Comparison of ENCODE assay signal across 20 cellular contexts in genomic region chr5:149210229-149210628, GRCh38.
A peak's percentile ranks its signal among the peaks of the same experiment; 100 is the strongest.
DNase-seq lines count a peak whose midpoint lies in the region; ATAC-seq and TF ChIP-seq lines count a peak whose summit lies in the region.
"Had no signal": no experiment of that assay in that cellular context is flagged by ENCODE, and none has a peak within 500 bp of the region (broad histone marks: within the 10 kb centered on the region; RNA-seq: fewer than 3 reads in every experiment).

No MANE protein-coding gene starts in this region.

- no peaks in the 10 kb centered on the region for H3K4me1 Mint-ChIP-seq in activated CD8-positive, alpha-beta memory T cell treated with anti-CD3 and anti-CD28 coated beads, Interleukin-2, amount 10 ng/mL, durations not matched to agents 7 days and 5 days
- H3K4me1 Mint-ChIP-seq in neural progenitor cell = peaks cover 13% of the 10 kb centered on the region

- H3K27me3 Mint-ChIP-seq in activated CD8-positive, alpha-beta memory T cell treated with anti-CD3 and anti-CD28 coated beads, Interleukin-2, amount 10 ng/mL, durations not matched to agents 7 days and 5 days = no peaks in the 10 kb centered on the region
- H3K27me3 Mint-ChIP-seq in neural progenitor cell (ENCODE audit: insufficient read depth, low read depth) = peaks cover 8% of the 10 kb centered on the region

- H3F3A ChIP-seq in neural progenitor cell (ENCODE audit: low read depth) = no peaks in the 10 kb centered on the region

- intact Hi-C loops in esophagus muscularis mucosa (cut with DNase I) = no loop called here

- no peaks in the 10 kb centered on the region for H3K9me3 Mint-ChIP-seq in activated CD8-positive, alpha-beta memory T cell treated with anti-CD3 and anti-CD28 coated beads, Interleukin-2, amount 10 ng/mL, durations not matched to agents 7 days and 5 days (ENCODE audit: low read depth)
- H3K9me3 Mint-ChIP-seq in neural progenitor cell = no peaks in the 10 kb centered on the region

- H2AFZ ChIP-seq in osteoblast (ENCODE audit: low read length) = no peak overlapping the region
- no peak overlapping the region for H2AFZ ChIP-seq in neural progenitor cell (replicated peaks)

- no peak overlapping the region for H3K4me3 Mint-ChIP-seq in activated CD8-positive, alpha-beta memory T cell treated with anti-CD3 and anti-CD28 coated beads, Interleukin-2, amount 10 ng/mL, durations not matched to agents 7 days and 5 days
- H3K4me3 Mint-ChIP-seq in neural progenitor cell = no peak overlapping the region

- peak overlapping the region; percentile 94 for H3K27ac ChIP-seq in SJSA1
- no peak overlapping the region for H3K27ac ChIP-seq in esophagus muscularis mucosa (replicated peaks in 1 of 4)
- H3K27ac ChIP-seq in osteoblast (ENCODE audit: low read depth, low read length) = peak overlapping the region; percentile 87
- no peak overlapping the region for H3K27ac ChIP-seq in neural progenitor cell
- H3K27ac ChIP-seq: adrenal gland, gastroesophageal sphincter, sigmoid colon, tibial nerve had no signal

- no peaks in the 10 kb centered on the region for H3K36me3 Mint-ChIP-seq in activated CD8-positive, alpha-beta memory T cell treated with anti-CD3 and anti-CD28 coated beads, Interleukin-2, amount 10 ng/mL, durations not matched to agents 7 days and 5 days
- no peaks in the 10 kb centered on the region for H3K36me3 Mint-ChIP-seq in neural progenitor cell

- TF ChIP-seq CTCF in esophagus muscularis mucosa (IDR thresholded peaks at IDR 0.05) (no peak), osteoblast (IDR thresholded peaks at IDR 0.05; ENCODE audit: extremely low read depth, low read depth, low read length) (no peak), neural progenitor cell (IDR thresholded peaks at IDR 0.05) (no peak)

- peak; percentile 9 for DNase-seq in activated CD8-positive, alpha-beta memory T cell treated with anti-CD3 and anti-CD28 coated beads, Interleukin-2, amount 10 ng/mL, durations not matched to agents 7 days and 5 days
- DNase-seq in activated CD8-positive, alpha-beta memory T cell treated with anti-CD3 and anti-CD28 coated beads, Interleukin-2, amount 50 U/mL, for 48 hours = no peak
- DNase-seq in SJSA1 (ENCODE audit: low read depth in 1 of 2, low spot score in 2 of 2) = peak; percentile 96 to 99
- DNase-seq in esophagus muscularis mucosa (ENCODE audit: extremely low spot score) = peak; percentile 47
- peak; percentile 86 for DNase-seq in osteoblast (ENCODE audit: insufficient read length, low spot score, missing footprints)
- no peak for DNase-seq in SIG-M5 treated with dmso at 0.1 percent for 504 hours (lab: John Stamatoyannopoulos, UW; ENCODE audit: unreplicated experiment)
- DNase-seq in NCI-H748 (lab: John Stamatoyannopoulos, UW; ENCODE audit: unreplicated experiment) = no peak
- DNase-seq in neural progenitor cell (ENCODE audit: low spot score) = no peak
- DNase-seq: adrenal gland; C1 segment of cervical spinal cord; NCI-H187; NCI-H446 treated with DMSO at 0.1 percent for 48 hours; occipital lobe; sigmoid colon; stimulated activated CD4-positive, alpha-beta T cell treated with anti-CD3 and anti-CD28 coated beads, Interleukin-1b, Interleukin-23, amount 100 ng/mL, for 48 hours; stimulated activated naive CD8-positive, alpha-beta T cell treated with anti-CD3 and anti-CD28 coated beads, Interleukin-15, Interleukin-2, amounts not matched to agents 100 U/mL and 50 U/mL, for 24 hours; T-helper 2 cell had no signal

- H3K4me3 ChIP-seq in SJSA1 (no peak overlapping the region), esophagus muscularis mucosa (no peak overlapping the region), osteoblast (ENCODE audit: insufficient read depth, low read length) (no peak overlapping the region), neural progenitor cell (no peak overlapping the region)
- H3K4me3 ChIP-seq: adrenal gland, gastroesophageal sphincter, sigmoid colon, tibial nerve had no signal

- H3K27ac Mint-ChIP-seq in activated CD8-positive, alpha-beta memory T cell treated with anti-CD3 and anti-CD28 coated beads, Interleukin-2, amount 10 ng/mL, durations not matched to agents 7 days and 5 days = no peak overlapping the region
- H3K27ac Mint-ChIP-seq in neural progenitor cell = no peak overlapping the region

- peaks cover 82% of the 10 kb centered on the region for H3K4me1 ChIP-seq in SJSA1 (replicated peaks)
- H3K4me1 ChIP-seq in esophagus muscularis mucosa = peaks cover 23 to 36% (median 32%) of the 10 kb centered on the region in 4 donors
- H3K4me1 ChIP-seq in osteoblast (ENCODE audit: insufficient read depth, low read length) = peaks cover 50% of the 10 kb centered on the region
- H3K4me1 ChIP-seq in neural progenitor cell = peaks cover 8% of the 10 kb centered on the region

- TF ChIP-seq EP300 in esophagus muscularis mucosa (IDR thresholded peaks at IDR 0.05) = no peak

- H4K20me1 ChIP-seq in osteoblast (ENCODE audit: insufficient read depth, low read length) = no peaks in the 10 kb centered on the region
- no peaks in the 10 kb centered on the region for H4K20me1 ChIP-seq in neural progenitor cell (ENCODE audit: low read depth)

- TF ChIP-seq POLR2A in esophagus muscularis mucosa (IDR thresholded peaks at IDR 0.05; ENCODE audit: low read depth) = no peak

- H3K9me3 ChIP-seq in SJSA1 (replicated peaks) = no peaks in the 10 kb centered on the region
- H3K9me3 ChIP-seq in esophagus muscularis mucosa = no peaks in the 10 kb centered on the region
- H3K9me3 ChIP-seq in osteoblast (ENCODE audit: low read depth, low read length) = no peaks in the 10 kb centered on the region
- H3K9me3 ChIP-seq in neural progenitor cell (ENCODE audit: low read depth) = no peaks in the 10 kb centered on the region
- H3K9me3 ChIP-seq: adrenal gland, gastroesophageal sphincter, sigmoid colon, tibial nerve had no signal

- 94% methylated on average over 4 of the region's 4 CpGs for WGBS in esophagus muscularis mucosa

- CTCF ChIA-PET in activated CD8-positive, alpha-beta memory T cell treated with anti-CD3 and anti-CD28 coated beads, Interleukin-2, amount 10 ng/mL, durations not matched to agents 7 days and 5 days (lab: Charles Lee) = no interaction called here

- H3K4me2 ChIP-seq in osteoblast (ENCODE audit: insufficient read depth, low read length) (no peak overlapping the region), neural progenitor cell (no peak overlapping the region)

- ATAC-seq in activated CD8-positive, alpha-beta memory T cell treated with anti-CD3 and anti-CD28 coated beads, Interleukin-2, amount 10 ng/mL, durations not matched to agents 7 days and 5 days = no peak
- ATAC-seq: gastroesophageal sphincter; Right ventricle myocardium inferior; stimulated activated naive CD8-positive, alpha-beta T cell treated with anti-CD3 and anti-CD28 coated beads, Interleukin-15, Interleukin-2, amounts not matched to agents 100 U/mL and 50 U/mL, for 24 hours had no signal

- no peak overlapping the region for H3K9ac ChIP-seq in neural progenitor cell

- H3K36me3 ChIP-seq in SJSA1 (peaks cover 18% of the 10 kb centered on the region), esophagus muscularis mucosa (peaks cover 0 to 70% (median 19%) of the 10 kb centered on the region in 4 donors), osteoblast (ENCODE audit: insufficient read depth, low read length) (no peaks in the 10 kb centered on the region), neural progenitor cell (no peaks in the 10 kb centered on the region)
- H3K36me3 ChIP-seq: adrenal gland, sigmoid colon had no signal

- no peaks in the 10 kb centered on the region for H3K27me3 ChIP-seq in SJSA1 (replicated peaks)
- no peaks in the 10 kb centered on the region for H3K27me3 ChIP-seq in esophagus muscularis mucosa
- no peaks in the 10 kb centered on the region for H3K27me3 ChIP-seq in osteoblast (ENCODE audit: insufficient read depth, low read length)
- H3K27me3 ChIP-seq in neural progenitor cell = no peaks in the 10 kb centered on the region
- H3K27me3 ChIP-seq: adrenal gland, gastroesophageal sphincter, sigmoid colon, tibial nerve had no signal

- H3K79me2 ChIP-seq in osteoblast (ENCODE audit: insufficient read depth, low read length) (no peaks in the 10 kb centered on the region), neural progenitor cell (ENCODE audit: low read depth) (no peaks in the 10 kb centered on the region)

Comparison
In these comparisons a context has a peak if more than half of its experiments do, and no peak if none do; other contexts are left out.
1. DNase-seq: peak in activated CD8-positive, alpha-beta memory T cell treated with anti-CD3 and anti-CD28 coated beads, Interleukin-2, amount 10 ng/mL, durations not matched to agents 7 days and 5 days (single experiment), SJSA1 (2 of 2), esophagus muscularis mucosa (single experiment) and osteoblast (single experiment); none in activated CD8-positive, alpha-beta memory T cell treated with anti-CD3 and anti-CD28 coated beads, Interleukin-2, amount 50 U/mL, for 48 hours (single experiment), SIG-M5 treated with dmso at 0.1 percent for 504 hours (single experiment), NCI-H748 (single experiment) and neural progenitor cell (single experiment).
2. H3K27ac ChIP-seq: peak in SJSA1 (single experiment) and osteoblast (single experiment); none in esophagus muscularis mucosa (0 of 4) and neural progenitor cell (single experiment).